Comparison of ENCODE assay signal across 17 cellular contexts in genomic region chr7:117165656-117166055, GRCh38.
DNase-seq lines count a peak whose midpoint lies in the region; ATAC-seq and TF ChIP-seq lines count a peak whose summit lies in the region.
"Had no signal": no experiment of that assay in that cellular context is flagged by ENCODE, and none has a peak within 500 bp of the region (broad histone marks: within the 10 kb centered on the region; RNA-seq: fewer than 3 reads in every experiment).

No MANE protein-coding gene starts in this region.

- WGBS in prostate gland, result 88% methylated on average over 4 of the region's 4 CpGs
- 96% methylated on average over 4 of the region's 4 CpGs for WGBS in hepatocyte (ENCODE audit: low lambda C conversion rate, missing lambda C conversion rate)

- no peak for TF ChIP-seq POLR2A in prostate gland (IDR thresholded peaks at IDR 0.05)

- intact Hi-C loops in prostate gland (cut with DNase I), result no loop called here

- no peaks in the 10 kb centered on the region for H3K36me3 ChIP-seq in right atrium auricular region
- H3K36me3 ChIP-seq in prostate gland, result no peaks in the 10 kb centered on the region
- no peaks in the 10 kb centered on the region for H3K36me3 ChIP-seq in hepatocyte (replicated peaks; ENCODE audit: insufficient read depth, low read depth)
- H3K36me3 ChIP-seq: breast epithelium, neural progenitor cell had no signal

- peaks cover 0 to 7% of the 10 kb centered on the region in 2 donors for H3K4me1 ChIP-seq in right atrium auricular region
- no peaks in the 10 kb centered on the region for H3K4me1 ChIP-seq in prostate gland (replicated peaks)
- H3K4me1 ChIP-seq in hepatocyte (ENCODE audit: insufficient read depth), result no peaks in the 10 kb centered on the region
- H3K4me1 ChIP-seq: breast epithelium, Caco-2, neural progenitor cell had no signal

- H3K27me3 Mint-ChIP-seq in type B pancreatic cell, result no peaks in the 10 kb centered on the region
- H3K27me3 Mint-ChIP-seq: activated CD4-positive, alpha-beta T cell treated with anti-CD3 and anti-CD28 coated beads, Interleukin-2, amount 10 ng/mL, durations not matched to agents 24 days and 14 days; activated naive CD8-positive, alpha-beta T cell had no signal

- no peak overlapping the region for H2AFZ ChIP-seq in hepatocyte
- H2AFZ ChIP-seq: neural progenitor cell had no signal

- H3K27ac Mint-ChIP-seq in type B pancreatic cell, result no peak overlapping the region
- H3K27ac Mint-ChIP-seq: activated CD4-positive, alpha-beta T cell treated with anti-CD3 and anti-CD28 coated beads, Interleukin-2, amount 10 ng/mL, durations not matched to agents 24 days and 14 days; activated naive CD8-positive, alpha-beta T cell; neural progenitor cell had no signal

- H3K27ac ChIP-seq in right atrium auricular region, result peak overlapping the region; percentile 11 to 56
- no peak overlapping the region for H3K27ac ChIP-seq in prostate gland
- H3K27ac ChIP-seq in hepatocyte, result no peak overlapping the region
- H3K27ac ChIP-seq: breast epithelium, neural progenitor cell had no signal

- peaks cover 4% of the 10 kb centered on the region for H3K36me3 Mint-ChIP-seq in type B pancreatic cell

- H3K79me2 ChIP-seq in hepatocyte, result no peaks in the 10 kb centered on the region

- TF ChIP-seq CTCF in GM12864 (IDR thresholded peaks at IDR 0.05; ENCODE audit: low read depth, low read length, missing control alignments) (no peak), right atrium auricular region (IDR thresholded peaks at IDR 0.05) (no peak), prostate gland (IDR thresholded peaks at IDR 0.05) (no peak), type B pancreatic cell (conservative IDR thresholded peaks at IDR 0.05) (no peak), hepatocyte (IDR thresholded peaks at IDR 0.05; ENCODE audit: poor library complexity) (no peak)

- peak; percentile 51 for ATAC-seq in GM21447 (IDR thresholded peaks at IDR 0.05; ENCODE audit: unreplicated experiment)

- H3K9me3 ChIP-seq in right atrium auricular region, result no peaks in the 10 kb centered on the region
- H3K9me3 ChIP-seq in prostate gland, result no peaks in the 10 kb centered on the region
- H3K9me3 ChIP-seq in hepatocyte (ENCODE audit: low read depth), result no peaks in the 10 kb centered on the region
- H3K9me3 ChIP-seq: breast epithelium, Caco-2 had no signal

- H3K9me3 Mint-ChIP-seq in type B pancreatic cell, result no peaks in the 10 kb centered on the region
- H3K9me3 Mint-ChIP-seq: activated CD4-positive, alpha-beta T cell treated with anti-CD3 and anti-CD28 coated beads, Interleukin-2, amount 10 ng/mL, durations not matched to agents 24 days and 14 days; neural progenitor cell had no signal

- DNase-seq in GM12864 (ENCODE audit: low read depth) (peak; percentile 7), MV-4-11 (lab: John Stamatoyannopoulos, UW) (peak; percentile 72), right atrium auricular region (ENCODE audit: low spot score) (no peak), prostate gland (ENCODE audit: low spot score) (no peak), type B pancreatic cell (ENCODE audit: extremely low spot score, unreplicated experiment) (no peak), hepatocyte (ENCODE audit: low spot score) (no peak)
- no peak for DNase-seq in central memory CD4-positive, alpha-beta T cell
- DNase-seq: activated CD4-positive, alpha-beta T cell treated with anti-CD3 and anti-CD28 coated beads, Interleukin-2, amount 10 ng/mL, durations not matched to agents 24 days and 14 days; activated T-cell treated with anti-CD3 and anti-CD28 coated beads for 4 hours; Caco-2; foreskin fibroblast; stimulated activated CD4-positive, alpha-beta T cell treated with anti-CD3 and anti-CD28 coated beads, Interleukin-4, amount 100 ng/mL, for 24 hours; trophoblast cell had no signal

- H3K4me3 ChIP-seq in GM12864 (ENCODE audit: low read depth, low read length), result no peak overlapping the region
- H3K4me3 ChIP-seq in right atrium auricular region, result no peak overlapping the region
- no peak overlapping the region for H3K4me3 ChIP-seq in prostate gland
- H3K4me3 ChIP-seq in hepatocyte, result no peak overlapping the region
- H3K4me3 ChIP-seq: breast epithelium, neural progenitor cell had no signal

- peaks cover 7% of the 10 kb centered on the region for H3K4me1 Mint-ChIP-seq in type B pancreatic cell (ENCODE audit: unreplicated experiment)
- H3K4me1 Mint-ChIP-seq: activated CD4-positive, alpha-beta T cell treated with anti-CD3 and anti-CD28 coated beads, Interleukin-2, amount 10 ng/mL, durations not matched to agents 24 days and 14 days; neural progenitor cell had no signal

- no peaks in the 10 kb centered on the region for H4K20me1 ChIP-seq in hepatocyte (ENCODE audit: insufficient read depth, poor library complexity, severe bottlenecking)

- no peak overlapping the region for H3K4me2 ChIP-seq in hepatocyte
- H3K4me2 ChIP-seq: neural progenitor cell had no signal

- no peaks in the 10 kb centered on the region for H3K9me2 ChIP-seq in hepatocyte (replicated peaks; ENCODE audit: insufficient read depth)

- no peaks in the 10 kb centered on the region for H3K27me3 ChIP-seq in right atrium auricular region
- H3K27me3 ChIP-seq in prostate gland (replicated peaks; ENCODE audit: insufficient read depth), result no peaks in the 10 kb centered on the region
- no peaks in the 10 kb centered on the region for H3K27me3 ChIP-seq in hepatocyte
- H3K27me3 ChIP-seq: breast epithelium, neural progenitor cell had no signal

- H3K4me3 Mint-ChIP-seq in type B pancreatic cell, result no peak overlapping the region
- H3K4me3 Mint-ChIP-seq: activated CD4-positive, alpha-beta T cell treated with anti-CD3 and anti-CD28 coated beads, Interleukin-2, amount 10 ng/mL, durations not matched to agents 24 days and 14 days; activated naive CD8-positive, alpha-beta T cell; neural progenitor cell had no signal

Comparison
In these comparisons a context has a peak if more than half of its experiments do, and no peak if none do; other contexts are left out.
1. DNase-seq: peak in GM12864 (single experiment) and MV-4-11 (single experiment); none in right atrium auricular region (single experiment), prostate gland (single experiment), type B pancreatic cell (single experiment), central memory CD4-positive, alpha-beta T cell (single experiment) and hepatocyte (single experiment).
2. H3K27ac ChIP-seq: peak in right atrium auricular region (2 of 2); none in prostate gland (0 of 2) and hepatocyte (single experiment).